ENCODE assay signal across 2 cellular contexts in genomic region chr1:25130895-25131294, GRCh38.
TF ChIP-seq lines count a peak whose summit lies in the region.

No MANE protein-coding gene starts in this region.

TF ChIP-seq in K562, 482 proteins besides CTCF, POLR2A, EP300 and RAD21 (continued from another document and continues in another):
- TF ChIP-seq RNF219 (CRISPR knock-in tag; IDR thresholded peaks at IDR 0.05) = no peak
- TF ChIP-seq HOMEZ (CRISPR knock-in tag; IDR thresholded peaks at IDR 0.05) = no peak
- TF ChIP-seq EZH2 (IDR thresholded peaks at IDR 0.05; ENCODE audit: borderline replicate concordance, low read depth, low read length) = no peak
- no peak for TF ChIP-seq SMAD4 (CRISPR knock-in tag; conservative IDR thresholded peaks at IDR 0.05)
- no peak for TF ChIP-seq KDM2B (CRISPR knock-in tag; IDR thresholded peaks at IDR 0.05)
- TF ChIP-seq BHLHE40 (IDR thresholded peaks at IDR 0.05; ENCODE audit: low read length) = no peak
- no peak for TF ChIP-seq ZNF280B (CRISPR knock-in tag; IDR thresholded peaks at IDR 0.05)
- no peak for TF ChIP-seq ETS1 (conservative IDR thresholded peaks at IDR 0.05; ENCODE audit: control insufficient read depth, low read depth, low read length)
- TF ChIP-seq DIDO1 (tag; IDR thresholded peaks at IDR 0.05; ENCODE audit: low read depth) = no peak
- no peak for TF ChIP-seq E2F4 (CRISPR knock-in tag; IDR thresholded peaks at IDR 0.05; ENCODE audit: low read depth)
- no peak for TF ChIP-seq FOXA1 (IDR thresholded peaks at IDR 0.05; ENCODE audit: borderline replicate concordance)
- TF ChIP-seq ZNF134 (CRISPR knock-in tag; conservative IDR thresholded peaks at IDR 0.05) = no peak
- TF ChIP-seq USF1 (CRISPR knock-in tag; IDR thresholded peaks at IDR 0.05) = no peak
- TF ChIP-seq ZKSCAN3 (CRISPR knock-in tag; IDR thresholded peaks at IDR 0.05) = no peak
- TF ChIP-seq ZNF785 (CRISPR knock-in tag; IDR thresholded peaks at IDR 0.05) = no peak
- TF ChIP-seq PURB (CRISPR knock-in tag; IDR thresholded peaks at IDR 0.05; ENCODE audit: low read depth) = no peak
- TF ChIP-seq ZFP36 (IDR thresholded peaks at IDR 0.05; ENCODE audit: low read depth, low read length, partially characterized antibody) = peak; percentile 84
- peak in 1 of 2 experiments; percentile 33; a peak in 1 of 4 replicates for TF ChIP-seq KDM1A (IDR thresholded peaks at IDR 0.05)
- peak; percentile 50; the same call in 1 of the 2 replicates for TF ChIP-seq ADNP (tag; IDR thresholded peaks at IDR 0.05)
- no peak for TF ChIP-seq YY1 (IDR thresholded peaks at IDR 0.05; ENCODE audit: borderline replicate concordance in 1 of 3, control insufficient read depth in 1 of 3, extremely low read depth in 1 of 3, insufficient read depth in 3 of 3, insufficient read length in 1 of 3, insufficient replicate concordance in 2 of 3, low read depth in 1 of 3, low read length in 2 of 3)
- no peak for TF ChIP-seq ZNF445 (CRISPR knock-in tag; IDR thresholded peaks at IDR 0.05; ENCODE audit: low read depth)
- TF ChIP-seq L3MBTL2 (IDR thresholded peaks at IDR 0.05) = no peak
- no peak for TF ChIP-seq ZNF589 (CRISPR knock-in tag; IDR thresholded peaks at IDR 0.05; ENCODE audit: low read depth)
- peak; percentile 73 for TF ChIP-seq RBM25 (IDR thresholded peaks at IDR 0.05; ENCODE audit: low read depth, low read length, severe bottlenecking)
- TF ChIP-seq CBX3 (IDR thresholded peaks at IDR 0.05; ENCODE audit: borderline replicate concordance in 1 of 2, low read length in 2 of 2) = no peak

TF ChIP-seq in GM23338, 12 proteins besides CTCF, POLR2A, EP300 and RAD21 (continued from another document):
- TF ChIP-seq CREB1 (CRISPR knock-in tag; IDR thresholded peaks at IDR 0.05; ENCODE audit: low read depth) (no peak), ZNF114 (CRISPR knock-in tag; IDR thresholded peaks at IDR 0.05) (no peak), EZH2phosphoT487 (IDR thresholded peaks at IDR 0.05; ENCODE audit: unreplicated experiment) (no peak)
TF ChIP-seq in GM23338: peak in this region for 0.
